1 cellular context compared by ENCODE assay signal in genomic region chr19:17766543-17767131, GRCh38.
TF ChIP-seq lines count a peak whose summit lies in the region.

No MANE protein-coding gene starts in this region.

TF ChIP-seq in H1, 55 proteins besides CTCF, POLR2A, EP300 and RAD21:
- TF ChIP-seq CHD7 (IDR thresholded peaks at IDR 0.05; ENCODE audit: insufficient replicate concordance, low read length) (no peak), FOSL1 (IDR thresholded peaks at IDR 0.05; ENCODE audit: insufficient read depth, low read depth, low read length) (no peak), NRF1 (IDR thresholded peaks at IDR 0.05; ENCODE audit: low read depth, low read length) (no peak), GTF2F1 (IDR thresholded peaks at IDR 0.05; ENCODE audit: borderline replicate concordance, low read depth, low read length) (no peak), SRF (IDR thresholded peaks at IDR 0.05; ENCODE audit: low read depth, low read length) (0 out of 2 replicates have a peak, but pooled peaks have one; percentile 13), NANOG (IDR thresholded peaks at IDR 0.05; ENCODE audit: insufficient read depth, low read depth, low read length, poor library complexity, severe bottlenecking) (peak; percentile 44), CBX5 (IDR thresholded peaks at IDR 0.05; ENCODE audit: low read depth, low read length) (no peak), BRCA1 (IDR thresholded peaks at IDR 0.05; ENCODE audit: low read depth, low read length) (no peak), CTBP2 (IDR thresholded peaks at IDR 0.05; ENCODE audit: borderline replicate concordance, insufficient read depth, insufficient read length, low read length) (no peak), EZH2 (IDR thresholded peaks at IDR 0.05; ENCODE audit: low read depth, low read length, severe bottlenecking) (no peak), USF2 (IDR thresholded peaks at IDR 0.05; ENCODE audit: low read length) (no peak), GABPA (IDR thresholded peaks at IDR 0.05; ENCODE audit: borderline replicate concordance, insufficient read depth, low read length) (peak; percentile 66; the same call in 1 of the 2 replicates), CHD1 (IDR thresholded peaks at IDR 0.05; ENCODE audit: low read depth, low read length) (no peak), HDAC6 (IDR thresholded peaks at IDR 0.05; ENCODE audit: low read depth, low read length) (no peak), TBP (IDR thresholded peaks at IDR 0.05; ENCODE audit: low read depth, low read length) (no peak), RNF2 (IDR thresholded peaks at IDR 0.05; ENCODE audit: borderline replicate concordance, low read depth, low read length, missing control alignments, poor library complexity, severe bottlenecking) (no peak), TAF7 (optimal IDR thresholded peaks at IDR 0.05; ENCODE audit: borderline replicate concordance, low read depth, low read length) (no peak), YY1 (IDR thresholded peaks at IDR 0.05; ENCODE audit: low read depth, low read length) (0 out of 2 replicates have a peak, but pooled peaks have one; percentile 26), JUND (IDR thresholded peaks at IDR 0.05; ENCODE audit: low read length) (no peak), RFX5 (IDR thresholded peaks at IDR 0.05; ENCODE audit: borderline replicate concordance, low read depth, low read length) (no peak), SP4 (IDR thresholded peaks at IDR 0.05; ENCODE audit: low read length) (no peak), BACH1 (IDR thresholded peaks at IDR 0.05; ENCODE audit: low read length) (peak; percentile 40; the same call in 1 of the 2 replicates), SP1 (IDR thresholded peaks at IDR 0.05; ENCODE audit: low read depth, low read length) (no peak), MAX (IDR thresholded peaks at IDR 0.05) (no peak), RBBP5 (IDR thresholded peaks at IDR 0.05; ENCODE audit: borderline replicate concordance, low read depth, low read length) (no peak), SP2 (IDR thresholded peaks at IDR 0.05; ENCODE audit: low read length) (no peak), POU5F1 (IDR thresholded peaks at IDR 0.05; ENCODE audit: low read depth, low read length) (no peak), SUZ12 (IDR thresholded peaks at IDR 0.05; ENCODE audit: low read length) (no peak), HDAC2 (IDR thresholded peaks at IDR 0.05; ENCODE audit: borderline replicate concordance in 1 of 2, low read depth in 2 of 2, low read length in 2 of 2) (peak in 1 of 2 experiments; percentile 54; a peak in 1 of 4 replicates), KDM5A (IDR thresholded peaks at IDR 0.05; ENCODE audit: low read length) (no peak), ASH2L (IDR thresholded peaks at IDR 0.05; ENCODE audit: low read length) (no peak), EGR1 (IDR thresholded peaks at IDR 0.05; ENCODE audit: borderline replicate concordance, low read depth, low read length) (no peak), TEAD4 (IDR thresholded peaks at IDR 0.05; ENCODE audit: low read depth, low read length) (no peak), SAP30 (IDR thresholded peaks at IDR 0.05; ENCODE audit: insufficient read depth, insufficient replicate concordance, low read length) (no peak), CEBPB (IDR thresholded peaks at IDR 0.05; ENCODE audit: low read depth, low read length) (no peak), SIRT6 (IDR thresholded peaks at IDR 0.05; ENCODE audit: low read length) (no peak), KDM1A (IDR thresholded peaks at IDR 0.05; ENCODE audit: borderline replicate concordance, low read length) (no peak), POLR2AphosphoS5 (IDR thresholded peaks at IDR 0.05; ENCODE audit: low read depth, low read length) (no peak), JUN (IDR thresholded peaks at IDR 0.05; ENCODE audit: low read depth, low read length) (no peak), TAF1 (IDR thresholded peaks at IDR 0.05; ENCODE audit: low read depth, low read length) (no peak), ATF3 (IDR thresholded peaks at IDR 0.05; ENCODE audit: insufficient read depth, low read depth, low read length) (no peak), CHD2 (IDR thresholded peaks at IDR 0.05; ENCODE audit: low read length) (0 out of 2 replicates have a peak, but pooled peaks have one; percentile 11), RXRA (IDR thresholded peaks at IDR 0.05; ENCODE audit: insufficient read depth, low read depth, low read length) (0 out of 2 replicates have a peak, but pooled peaks have one; percentile 38), E2F6 (IDR thresholded peaks at IDR 0.05) (no peak), CBX8 (IDR thresholded peaks at IDR 0.05; ENCODE audit: borderline replicate concordance, low read depth, low read length) (no peak), ZNF274 (IDR thresholded peaks at IDR 0.05; ENCODE audit: borderline replicate concordance, extremely low read depth, low read length) (no peak), MAFK (IDR thresholded peaks at IDR 0.05; ENCODE audit: low read depth, low read length) (no peak), SIN3A (conservative IDR thresholded peaks at IDR 0.05 in 1 of 2, IDR thresholded peaks at IDR 0.05 in 1 of 2; ENCODE audit: low read depth in 1 of 2, low read length in 2 of 2) (peak; percentile 71 to 82; a peak in 1 of 4 replicates), BCL11A (IDR thresholded peaks at IDR 0.05; ENCODE audit: low read depth in 2 of 2, low read length in 2 of 2) (no peak), TCF12 (IDR thresholded peaks at IDR 0.05; ENCODE audit: low read depth, low read length) (0 out of 2 replicates have a peak, but pooled peaks have one; percentile 54), PHF8 (conservative IDR thresholded peaks at IDR 0.05; ENCODE audit: low read depth, low read length) (no peak), SIX5 (IDR thresholded peaks at IDR 0.05; ENCODE audit: low read depth, low read length) (no peak), ATF2 (IDR thresholded peaks at IDR 0.05; ENCODE audit: low read length) (no peak), CREB1 (IDR thresholded peaks at IDR 0.05) (no peak), KDM4A (IDR thresholded peaks at IDR 0.05; ENCODE audit: low read depth, low read length, severe bottlenecking) (no peak)
TF ChIP-seq in H1: peak in this region for 10.
